Comparison of ENCODE assay signal across 8 cellular contexts in genomic region chrX:63560601-63561218, GRCh38.
DNase-seq lines count a peak whose midpoint lies in the region; ATAC-seq and TF ChIP-seq lines count a peak whose summit lies in the region.

No MANE protein-coding gene starts in this region.

- peak overlapping the region; percentile 96 for H3K4me3 Mint-ChIP-seq in chondrocyte (ENCODE audit: unreplicated experiment)

- H3K4me1 Mint-ChIP-seq in chondrocyte (ENCODE audit: low read depth): peaks cover 20% of the 10 kb centered on the region

- no peak for TF ChIP-seq CTCF in chondrocyte (IDR thresholded peaks at IDR 0.05)

- peak; percentile 96 for ATAC-seq in GM18873 (IDR thresholded peaks at IDR 0.05; ENCODE audit: low FRiP score, unreplicated experiment)
- ATAC-seq in HG03139 (IDR thresholded peaks at IDR 0.05; ENCODE audit: unreplicated experiment): peak; percentile 99

- peak; percentile 67 for DNase-seq in AG08395 (ENCODE audit: low spot score)
- DNase-seq in NCI-H2227 (lab: John Stamatoyannopoulos, UW; ENCODE audit: unreplicated experiment): peak; percentile 64
- peak; percentile 20 for DNase-seq in activated CD4-positive, CD25-positive, alpha-beta regulatory T cell treated with anti-CD3 and anti-CD28 coated beads, Interleukin-2, amount 50 U/mL, for 16 hours (ENCODE audit: low read depth, low spot score)
- DNase-seq in chondrocyte (ENCODE audit: low spot score): peak; percentile 58
- peak; percentile 62 for DNase-seq in kidney glomerular epithelial cell (lab: John Stamatoyannopoulos, UW)
- DNase-seq in stimulated activated CD4-positive, alpha-beta T cell treated with anti-CD3 and anti-CD28 coated beads, Interleukin-15, amount 100 ng/mL, for 24 hours: peak; percentile 62

- H3K36me3 Mint-ChIP-seq in chondrocyte (ENCODE audit: low read depth): peaks cover 1% of the 10 kb centered on the region

- H3K27ac Mint-ChIP-seq in chondrocyte (ENCODE audit: unreplicated experiment): peak overlapping the region; percentile 97

- H3K27me3 Mint-ChIP-seq in chondrocyte (ENCODE audit: low read depth): no peaks in the 10 kb centered on the region

- H3K9me3 Mint-ChIP-seq in chondrocyte (ENCODE audit: low read depth): peaks cover 12% of the 10 kb centered on the region

Comparison
In these comparisons a context has a peak if more than half of its experiments do, and no peak if none do; other contexts are left out.
1. Peak in every context shown above with its lines: DNase-seq and ATAC-seq.